Comparison of ENCODE assay signal across 8 cellular contexts in genomic region chr21:41112740-41113692, GRCh38. TPM values are rescaled to one million over a fixed set of nuclear protein-coding genes. Genes with fewer than 3 reads are reported as not detected.
DNase-seq lines count a peak whose midpoint lies in the region; ATAC-seq and TF ChIP-seq lines count a peak whose summit lies in the region.

No MANE protein-coding gene starts in this region.

- no peaks in the 10 kb centered on the region for H3K27me3 ChIP-seq in CD4-positive, CD25-positive, alpha-beta regulatory T cell (ENCODE audit: control insufficient read depth, insufficient read depth, low read length)
- peaks cover 9% of the 10 kb centered on the region for H3K27me3 ChIP-seq in Loucy (ENCODE audit: insufficient read depth, low read length, poor library complexity, severe bottlenecking)

- 58 to 66% methylated on average over 11 to 12 of the region's 14 CpGs for WGBS in mesodermal cell (ENCODE audit: insufficient coverage in 2 of 2), 2 experiments

- H3K36me3 ChIP-seq in CD4-positive, CD25-positive, alpha-beta regulatory T cell (ENCODE audit: control insufficient read depth, insufficient read depth, low read length), result no peaks in the 10 kb centered on the region
- H3K36me3 ChIP-seq in Loucy (ENCODE audit: insufficient read depth, low read length) (no peaks in the 10 kb centered on the region), mesodermal cell (ENCODE audit: control insufficient read depth, insufficient read depth, low read length) (no peaks in the 10 kb centered on the region)

- H3K4me1 Mint-ChIP-seq in CD4-positive, CD25-positive, alpha-beta regulatory T cell, result peaks cover 0 to 23% (median 8%) of the 10 kb centered on the region in 4 donors

- H3K36me3 Mint-ChIP-seq in CD4-positive, CD25-positive, alpha-beta regulatory T cell, result no peaks in the 10 kb centered on the region

- H3F3A ChIP-seq in Loucy (ENCODE audit: low read depth), result no peaks in the 10 kb centered on the region

- peak overlapping the region; percentile 56 to 85 (median 78) for H3K27ac Mint-ChIP-seq in CD4-positive, CD25-positive, alpha-beta regulatory T cell

- peak overlapping the region; percentile 57 for H3K4me3 ChIP-seq in CD4-positive, CD25-positive, alpha-beta regulatory T cell (ENCODE audit: low read depth, low read length)
- H3K4me3 ChIP-seq in Loucy (ENCODE audit: low read length, poor library complexity, severe bottlenecking) (peak overlapping the region; percentile 69), cardiac fibroblast (replicated peaks in 1 of 2; ENCODE audit: low read depth in 2 of 2, low read length in 2 of 2) (no peak overlapping the region), mesodermal cell (ENCODE audit: extremely low read depth, insufficient read depth, low read length, poor library complexity, severe bottlenecking) (no peak overlapping the region)

- H3K27ac ChIP-seq in CD4-positive, CD25-positive, alpha-beta regulatory T cell (ENCODE audit: insufficient read depth, low read length, poor library complexity, severe bottlenecking), result peak overlapping the region; percentile 5
- peak overlapping the region; percentile 86 for H3K27ac ChIP-seq in mesodermal cell (ENCODE audit: low read depth, low read length, severe bottlenecking)

- peak overlapping the region; percentile 63 for H3K9ac ChIP-seq in Loucy (ENCODE audit: low read depth, low read length, poor library complexity, severe bottlenecking)

- no peaks in the 10 kb centered on the region for H3K9me3 ChIP-seq in CD4-positive, CD25-positive, alpha-beta regulatory T cell (ENCODE audit: control insufficient read depth in 2 of 2, low read length in 2 of 2)
- H3K9me3 ChIP-seq in Loucy (ENCODE audit: insufficient read depth, low read depth, low read length) (no peaks in the 10 kb centered on the region), mesodermal cell (ENCODE audit: control insufficient read depth, low read length) (no peaks in the 10 kb centered on the region)

- ATAC-seq in CD4-positive, CD25-positive, alpha-beta regulatory T cell (ENCODE audit: low read depth in 2 of 2), result peak in 1 of 2 donors; percentile 18
- no peak for ATAC-seq in HG02642 (IDR thresholded peaks at IDR 0.05; ENCODE audit: poor library complexity, unreplicated experiment)

- H3K27me3 Mint-ChIP-seq in CD4-positive, CD25-positive, alpha-beta regulatory T cell, result no peaks in the 10 kb centered on the region

- no peaks in the 10 kb centered on the region for H3K79me2 ChIP-seq in Loucy (ENCODE audit: insufficient read depth, low read length)

- H3K9me2 ChIP-seq in Loucy (replicated peaks; ENCODE audit: low read depth, low read length), result no peaks in the 10 kb centered on the region

- peaks cover 0 to 1% (median 0%) of the 10 kb centered on the region in 7 donors for H3K9me3 Mint-ChIP-seq in CD4-positive, CD25-positive, alpha-beta regulatory T cell

- peak in 1 of 3 donors; percentile 13 for DNase-seq in CD4-positive, CD25-positive, alpha-beta regulatory T cell
- peak; percentile 74 to 87 for DNase-seq in cardiac fibroblast (ENCODE audit: low read depth in 2 of 2)
- no peak for DNase-seq in effector CD4-positive, alpha-beta T cell
- no peak for DNase-seq in GM19238 (ENCODE audit: insufficient read length, low spot score)
- no peak for DNase-seq in cortex of kidney (lab: John Stamatoyannopoulos, UW)

- H3K4me3 Mint-ChIP-seq in CD4-positive, CD25-positive, alpha-beta regulatory T cell, result peak overlapping the region; percentile 23 to 83 (median 66)

- peak overlapping the region; percentile 85 for H3K4me2 ChIP-seq in Loucy (ENCODE audit: low read depth, low read length, poor library complexity, severe bottlenecking)

- TF ChIP-seq CTCF in Loucy (conservative IDR thresholded peaks at IDR 0.05; ENCODE audit: low read length), result no peak
- no peak for TF ChIP-seq CTCF in cardiac fibroblast (IDR thresholded peaks at IDR 0.05; ENCODE audit: low read depth, low read length)

- H2AFZ ChIP-seq in Loucy (ENCODE audit: low read length), result peak overlapping the region; percentile 96

- H3K4me1 ChIP-seq in CD4-positive, CD25-positive, alpha-beta regulatory T cell (ENCODE audit: control insufficient read depth, insufficient read depth, low read length, poor library complexity, severe bottlenecking), result peaks cover 5% of the 10 kb centered on the region
- H3K4me1 ChIP-seq in Loucy (ENCODE audit: insufficient read depth, low read length, poor library complexity, severe bottlenecking), result peaks cover 16% of the 10 kb centered on the region
- H3K4me1 ChIP-seq in mesodermal cell (ENCODE audit: control insufficient read depth, insufficient read depth, low read length, poor library complexity, severe bottlenecking), result peaks cover 7% of the 10 kb centered on the region

- H4K20me1 ChIP-seq in Loucy (ENCODE audit: insufficient read depth, low read length, poor library complexity, severe bottlenecking), result no peaks in the 10 kb centered on the region

RNA-seq across cellular contexts. Expression of gene BACE2, which starts 54.9 kb away (rescaled TPM):
- total RNA-seq in CD4-positive, CD25-positive, alpha-beta regulatory T cell, result 2.5 TPM
- polyA plus RNA-seq in CD4-positive, CD25-positive, alpha-beta regulatory T cell, result 1 to 10 TPM in 2 of 4 donors, under 1 TPM in 2; 0.70 to 1.5 (median 0.99) TPM
- 12.8 TPM for polyA plus RNA-seq in mesodermal cell (2013, experiment 1 of 2)
- polyA plus RNA-seq in mesodermal cell (2013, experiment 2 of 2), result 10.5 TPM

Comparison
In these comparisons a context has a peak if more than half of its experiments do, and no peak if none do; other contexts are left out.
1. DNase-seq: peak in cardiac fibroblast (2 of 2); none in effector CD4-positive, alpha-beta T cell (single experiment), GM19238 (single experiment) and cortex of kidney (single experiment).
2. H3K4me3 ChIP-seq: peak in CD4-positive, CD25-positive, alpha-beta regulatory T cell (single experiment) and Loucy (single experiment); none in cardiac fibroblast (0 of 2) and mesodermal cell (single experiment).